ENCODE assay signal across 8 cellular contexts in genomic region chr14:93033983-93034670, GRCh38.
DNase-seq lines count a peak whose midpoint lies in the region; ATAC-seq, FAIRE-seq and TF ChIP-seq lines count a peak whose summit lies in the region.

No MANE protein-coding gene starts in this region.

- CTCF ChIA-PET in IMR-90 (lab: Yijun Ruan, JAX) = no interaction called here

- H3K14ac ChIP-seq in IMR-90 (replicated peaks; ENCODE audit: low read depth, low read length) = no peak overlapping the region

- WGBS in IMR-90 (ENCODE audit: extremely low coverage in 2 of 2, insufficient read length in 1 of 2), 2 experiments = no CpG with 5 or more reads among the region's 7 CpGs

- H3K56ac ChIP-seq in IMR-90 (ENCODE audit: extremely low read depth, insufficient read depth, low read length) = no peak overlapping the region

- FAIRE-seq in urothelium cell line (lab: Jason Lieb, UNC) = no peak

- TF ChIP-seq RAD21 in IMR-90 (IDR thresholded peaks at IDR 0.05; ENCODE audit: low read length) = peak; percentile 32; the same call in 1 of the 2 replicates

- no peak overlapping the region for H3K4me3 ChIP-seq in IMR-90 (ENCODE audit: insufficient read depth, low read depth, low read length)

- TF ChIP-seq CTCF in 22Rv1 (IDR thresholded peaks at IDR 0.05) = peak; percentile 42
- TF ChIP-seq CTCF in IMR-90 (conservative IDR thresholded peaks at IDR 0.05; ENCODE audit: low read depth, low read length) = peak; percentile 34

- H2BK120ac ChIP-seq in IMR-90 (ENCODE audit: low read depth, low read length) = no peak overlapping the region

- TF ChIP-seq POLR2A in IMR-90 (IDR thresholded peaks at IDR 0.05; ENCODE audit: low read depth, low read length) = no peak

- H4K91ac ChIP-seq in IMR-90 (ENCODE audit: insufficient read depth, low read depth, low read length) = no peak overlapping the region

- no peak overlapping the region for H4K5ac ChIP-seq in IMR-90 (ENCODE audit: low read depth, low read length)

- BruUV-seq in IMR-90 (replicated peaks; lab: Mats Ljungman, UMichigan) = no TSS peak

- H2BK20ac ChIP-seq in IMR-90 (ENCODE audit: low read depth, low read length) = no peak overlapping the region

- no peak overlapping the region for H2BK15ac ChIP-seq in IMR-90 (ENCODE audit: low read depth, low read length)

- H3K9ac ChIP-seq in IMR-90 (ENCODE audit: low read depth, low read length) = no peak overlapping the region

- H3K27ac ChIP-seq in 22Rv1 (no peak overlapping the region), IMR-90 (ENCODE audit: insufficient read depth, low read length) (no peak overlapping the region)

- H3K79me1 ChIP-seq in IMR-90 (ENCODE audit: low read depth in 1 of 2, low read length in 2 of 2) = no peaks in the 10 kb centered on the region

- H3K18ac ChIP-seq in IMR-90 (ENCODE audit: low read depth, low read length) = no peak overlapping the region

- no peak overlapping the region for H3K4me2 ChIP-seq in IMR-90 (ENCODE audit: low read depth, low read length)

- no peak overlapping the region for H2BK5ac ChIP-seq in IMR-90 (ENCODE audit: low read depth, low read length, poor library complexity, severe bottlenecking)

- ATAC-seq in GM19023 (IDR thresholded peaks at IDR 0.05; ENCODE audit: unreplicated experiment) (peak; percentile 60), IMR-90 (ENCODE audit: low read depth) (no peak)

- DNase-seq in IMR-90 (no peak), activated T-cell treated with anti-CD3 and anti-CD28 coated beads for 4 hours (peak; percentile 13), germinal center (ENCODE audit: low spot score) (peak; percentile 77), NCI-H524 treated with DMSO at 0.1 percent for 48 hours (lab: John Stamatoyannopoulos, UW) (no peak), urothelium cell line (ENCODE audit: low spot score) (no peak)
- DNase-seq in stimulated activated CD4-positive, alpha-beta T cell treated with anti-CD3 and anti-CD28 coated beads, Interleukin-2, amount 100 ng/mL, for 48 hours = peak; percentile 6 to 16

- H3K4ac ChIP-seq in IMR-90 (ENCODE audit: low read depth, low read length) = no peak overlapping the region

- H3K9me3 ChIP-seq in IMR-90 (ENCODE audit: control insufficient read depth, insufficient read depth, low read length) = no peaks in the 10 kb centered on the region

- POLR2A ChIA-PET in IMR-90 (lab: Charles Lee; ENCODE audit: unreplicated experiment) = no interaction called here

- peaks cover 4% of the 10 kb centered on the region for H4K20me1 ChIP-seq in IMR-90 (ENCODE audit: insufficient read depth, low read length)

- dilution Hi-C loops in IMR-90 (cut with HindIII; ENCODE audit: low sequenced_read_pairs, unreplicated experiment) = no loop called here

- no peak overlapping the region for H3K23ac ChIP-seq in IMR-90 (ENCODE audit: low read depth, low read length)

- peaks cover 20% of the 10 kb centered on the region for H3K4me1 ChIP-seq in IMR-90 (ENCODE audit: control insufficient read depth, insufficient read depth, low read length)

- intact Hi-C loops in IMR-90 (cut with micrococcal nuclease) = loop anchor here (5.0 kb wide), 1 partner anchor 78 kb away; no protein-coding TSS in a partner anchor

- in situ Hi-C loops in IMR-90 (cut with MboI; ENCODE audit: low sequenced_read_pairs) = no loop called here

- no peaks in the 10 kb centered on the region for H3K36me3 ChIP-seq in IMR-90 (ENCODE audit: control insufficient read depth, insufficient read depth, low read length)

- H2AK5ac ChIP-seq in IMR-90 (ENCODE audit: low read depth, low read length) = no peak overlapping the region

- H2AFZ ChIP-seq in IMR-90 (replicated peaks; ENCODE audit: low read length, poor library complexity) = no peak overlapping the region

- no peak overlapping the region for H2AK9ac ChIP-seq in IMR-90 (replicated peaks; ENCODE audit: low read depth, low read length, poor library complexity)

- H3K27me3 ChIP-seq in IMR-90 (ENCODE audit: control insufficient read depth, insufficient read depth, low read length) = no peaks in the 10 kb centered on the region

- no peak overlapping the region for H4K8ac ChIP-seq in IMR-90 (ENCODE audit: low read depth in 2 of 2, low read length in 2 of 2)

- peaks cover 21% of the 10 kb centered on the region; the same call in 1 of the 2 replicates for H3K9me1 ChIP-seq in IMR-90 (ENCODE audit: insufficient read depth, low read length)

TF ChIP-seq in IMR-90, 13 proteins besides CTCF, POLR2A, EP300 and RAD21:
- TF ChIP-seq SMC3 (IDR thresholded peaks at IDR 0.05; ENCODE audit: low read depth, low read length) = peak; percentile 15; the same call in 1 of the 2 replicates
- no peak for TF ChIP-seq NFE2L2 (IDR thresholded peaks at IDR 0.05; ENCODE audit: low read depth, low read length)
- no peak for TF ChIP-seq USF2 (IDR thresholded peaks at IDR 0.05; ENCODE audit: low read depth, low read length)
- TF ChIP-seq MAFK (IDR thresholded peaks at IDR 0.05; ENCODE audit: low read depth, low read length) = no peak
- TF ChIP-seq MAZ (IDR thresholded peaks at IDR 0.05; ENCODE audit: borderline replicate concordance, low read depth, low read length) = no peak

Comparison
In these comparisons a context has a peak if more than half of its experiments do, and no peak if none do; other contexts are left out.
1. DNase-seq: peak in activated T-cell treated with anti-CD3 and anti-CD28 coated beads for 4 hours (single experiment), germinal center (single experiment) and stimulated activated CD4-positive, alpha-beta T cell treated with anti-CD3 and anti-CD28 coated beads, Interleukin-2, amount 100 ng/mL, for 48 hours (2 of 2); none in IMR-90 (single experiment), NCI-H524 treated with DMSO at 0.1 percent for 48 hours (single experiment) and urothelium cell line (single experiment).